ENCODE assay signal across 2 cellular contexts in the genomic region with DNA sequence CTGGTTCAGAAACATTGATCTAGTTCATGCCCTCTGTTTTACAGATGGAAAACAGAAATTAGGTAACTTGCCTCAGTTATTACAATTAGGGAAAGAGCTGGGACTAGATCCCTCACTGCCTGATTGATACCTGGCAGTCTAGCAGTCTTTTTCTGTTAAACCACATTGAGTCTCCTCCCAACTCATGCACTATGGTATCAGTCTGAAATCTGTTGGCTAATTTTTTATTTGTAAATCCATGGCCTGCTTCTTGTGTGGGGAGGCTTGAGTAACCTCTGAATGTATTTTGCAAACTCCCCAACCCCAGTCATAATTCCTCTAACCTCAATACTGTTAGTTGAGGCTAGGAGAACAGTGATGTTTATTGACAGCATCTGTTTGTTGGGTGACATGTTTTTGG.
TF ChIP-seq lines count a peak whose summit lies in the region.

No MANE protein-coding gene starts in this region.

TF ChIP-seq in liver, 16 proteins besides CTCF, POLR2A, EP300 and RAD21 (continued from another document):
- TF ChIP-seq, protein P1, sequence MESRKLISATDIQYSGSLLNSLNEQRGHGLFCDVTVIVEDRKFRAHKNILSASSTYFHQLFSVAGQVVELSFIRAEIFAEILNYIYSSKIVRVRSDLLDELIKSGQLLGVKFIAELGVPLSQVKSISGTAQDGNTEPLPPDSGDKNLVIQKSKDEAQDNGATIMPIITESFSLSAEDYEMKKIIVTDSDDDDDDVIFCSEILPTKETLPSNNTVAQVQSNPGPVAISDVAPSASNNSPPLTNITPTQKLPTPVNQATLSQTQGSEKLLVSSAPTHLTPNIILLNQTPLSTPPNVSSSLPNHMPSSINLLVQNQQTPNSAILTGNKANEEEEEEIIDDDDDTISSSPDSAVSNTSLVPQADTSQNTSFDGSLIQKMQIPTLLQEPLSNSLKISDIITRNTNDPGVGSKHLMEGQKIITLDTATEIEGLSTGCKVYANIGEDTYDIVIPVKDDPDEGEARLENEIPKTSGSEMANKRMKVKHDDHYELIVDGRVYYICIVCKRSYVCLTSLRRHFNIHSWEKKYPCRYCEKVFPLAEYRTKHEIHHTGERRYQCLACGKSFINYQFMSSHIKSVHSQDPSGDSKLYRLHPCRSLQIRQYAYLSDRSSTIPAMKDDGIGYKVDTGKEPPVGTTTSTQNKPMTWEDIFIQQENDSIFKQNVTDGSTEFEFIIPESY (IDR thresholded peaks at IDR 0.05) = no peak
- TF ChIP-seq FOXA2 (IDR thresholded peaks at IDR 0.05) = peak; percentile 7
- peak; percentile 39 for TF ChIP-seq YY1 (IDR thresholded peaks at IDR 0.05)
- no peak for TF ChIP-seq GABPA (IDR thresholded peaks at IDR 0.05 in 1 of 2, conservative IDR thresholded peaks at IDR 0.05 in 1 of 2)
- TF ChIP-seq, protein P2, sequence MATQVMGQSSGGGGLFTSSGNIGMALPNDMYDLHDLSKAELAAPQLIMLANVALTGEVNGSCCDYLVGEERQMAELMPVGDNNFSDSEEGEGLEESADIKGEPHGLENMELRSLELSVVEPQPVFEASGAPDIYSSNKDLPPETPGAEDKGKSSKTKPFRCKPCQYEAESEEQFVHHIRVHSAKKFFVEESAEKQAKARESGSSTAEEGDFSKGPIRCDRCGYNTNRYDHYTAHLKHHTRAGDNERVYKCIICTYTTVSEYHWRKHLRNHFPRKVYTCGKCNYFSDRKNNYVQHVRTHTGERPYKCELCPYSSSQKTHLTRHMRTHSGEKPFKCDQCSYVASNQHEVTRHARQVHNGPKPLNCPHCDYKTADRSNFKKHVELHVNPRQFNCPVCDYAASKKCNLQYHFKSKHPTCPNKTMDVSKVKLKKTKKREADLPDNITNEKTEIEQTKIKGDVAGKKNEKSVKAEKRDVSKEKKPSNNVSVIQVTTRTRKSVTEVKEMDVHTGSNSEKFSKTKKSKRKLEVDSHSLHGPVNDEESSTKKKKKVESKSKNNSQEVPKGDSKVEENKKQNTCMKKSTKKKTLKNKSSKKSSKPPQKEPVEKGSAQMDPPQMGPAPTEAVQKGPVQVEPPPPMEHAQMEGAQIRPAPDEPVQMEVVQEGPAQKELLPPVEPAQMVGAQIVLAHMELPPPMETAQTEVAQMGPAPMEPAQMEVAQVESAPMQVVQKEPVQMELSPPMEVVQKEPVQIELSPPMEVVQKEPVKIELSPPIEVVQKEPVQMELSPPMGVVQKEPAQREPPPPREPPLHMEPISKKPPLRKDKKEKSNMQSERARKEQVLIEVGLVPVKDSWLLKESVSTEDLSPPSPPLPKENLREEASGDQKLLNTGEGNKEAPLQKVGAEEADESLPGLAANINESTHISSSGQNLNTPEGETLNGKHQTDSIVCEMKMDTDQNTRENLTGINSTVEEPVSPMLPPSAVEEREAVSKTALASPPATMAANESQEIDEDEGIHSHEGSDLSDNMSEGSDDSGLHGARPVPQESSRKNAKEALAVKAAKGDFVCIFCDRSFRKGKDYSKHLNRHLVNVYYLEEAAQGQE (IDR thresholded peaks at IDR 0.05) = no peak
- no peak for TF ChIP-seq TAF1 (conservative IDR thresholded peaks at IDR 0.05)
- TF ChIP-seq, protein P3, sequence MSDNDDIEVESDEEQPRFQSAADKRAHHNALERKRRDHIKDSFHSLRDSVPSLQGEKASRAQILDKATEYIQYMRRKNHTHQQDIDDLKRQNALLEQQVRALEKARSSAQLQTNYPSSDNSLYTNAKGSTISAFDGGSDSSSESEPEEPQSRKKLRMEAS (IDR thresholded peaks at IDR 0.05) = no peak
- no peak for TF ChIP-seq FOXA1 (IDR thresholded peaks at IDR 0.05)
- peak; percentile 52 to 56 for TF ChIP-seq HNF4A (conservative IDR thresholded peaks at IDR 0.05)

TF ChIP-seq in HepG2, 621 proteins besides CTCF, POLR2A, EP300 and RAD21 (continued from another document):
- TF ChIP-seq, protein P4, sequence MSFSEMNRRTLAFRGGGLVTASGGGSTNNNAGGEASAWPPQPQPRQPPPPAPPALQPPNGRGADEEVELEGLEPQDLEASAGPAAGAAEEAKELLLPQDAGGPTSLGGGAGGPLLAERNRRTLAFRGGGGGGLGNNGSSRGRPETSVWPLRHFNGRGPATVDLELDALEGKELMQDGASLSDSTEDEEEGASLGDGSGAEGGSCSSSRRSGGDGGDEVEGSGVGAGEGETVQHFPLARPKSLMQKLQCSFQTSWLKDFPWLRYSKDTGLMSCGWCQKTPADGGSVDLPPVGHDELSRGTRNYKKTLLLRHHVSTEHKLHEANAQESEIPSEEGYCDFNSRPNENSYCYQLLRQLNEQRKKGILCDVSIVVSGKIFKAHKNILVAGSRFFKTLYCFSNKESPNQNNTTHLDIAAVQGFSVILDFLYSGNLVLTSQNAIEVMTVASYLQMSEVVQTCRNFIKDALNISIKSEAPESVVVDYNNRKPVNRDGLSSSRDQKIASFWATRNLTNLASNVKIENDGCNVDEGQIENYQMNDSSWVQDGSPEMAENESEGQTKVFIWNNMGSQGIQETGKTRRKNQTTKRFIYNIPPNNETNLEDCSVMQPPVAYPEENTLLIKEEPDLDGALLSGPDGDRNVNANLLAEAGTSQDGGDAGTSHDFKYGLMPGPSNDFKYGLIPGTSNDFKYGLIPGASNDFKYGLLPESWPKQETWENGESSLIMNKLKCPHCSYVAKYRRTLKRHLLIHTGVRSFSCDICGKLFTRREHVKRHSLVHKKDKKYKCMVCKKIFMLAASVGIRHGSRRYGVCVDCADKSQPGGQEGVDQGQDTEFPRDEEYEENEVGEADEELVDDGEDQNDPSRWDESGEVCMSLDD (CRISPR knock-in tag; IDR thresholded peaks at IDR 0.05; ENCODE audit: borderline replicate concordance) = no peak
- no peak for TF ChIP-seq ZNF441 (CRISPR knock-in tag; IDR thresholded peaks at IDR 0.05; ENCODE audit: borderline replicate concordance)
- no peak for TF ChIP-seq ZNF235 (CRISPR knock-in tag; IDR thresholded peaks at IDR 0.05; ENCODE audit: borderline replicate concordance)
